ENCODE assay signal across 14 cellular contexts in the genomic region with DNA sequence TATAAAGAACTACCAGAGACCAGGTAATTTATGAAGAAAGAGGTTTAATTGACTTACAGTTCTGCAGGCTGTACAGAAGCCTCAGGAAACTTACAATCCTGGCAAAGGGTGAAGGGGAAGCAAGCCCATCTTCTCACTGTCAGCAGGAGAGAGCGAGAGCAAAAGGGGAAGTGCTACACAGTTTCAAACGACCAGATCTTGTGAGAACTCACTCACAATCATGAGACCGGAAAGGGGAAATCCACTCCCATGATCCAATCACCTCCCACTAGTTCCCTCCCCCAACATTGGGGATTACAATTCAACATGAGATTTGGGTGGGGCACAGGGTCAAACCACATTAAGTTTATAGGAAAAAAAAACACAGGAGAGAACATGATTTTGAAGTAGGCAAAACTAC.
A peak's percentile ranks its signal among the peaks of the same experiment; 100 is the strongest.
DNase-seq lines count a peak whose midpoint lies in the region; ATAC-seq and TF ChIP-seq lines count a peak whose summit lies in the region.
"Had no signal": no experiment of that assay in that cellular context is flagged by ENCODE, and none has a peak within 500 bp of the region (broad histone marks: within the 10 kb centered on the region; RNA-seq: fewer than 3 reads in every experiment).

No MANE protein-coding gene starts in this region.

- H3K9me3 Mint-ChIP-seq in activated B cell treated with CpG ODN at 0.5 μM for 24 hours, result peaks cover 3% of the 10 kb centered on the region

- DNase-seq in GDM1 (lab: John Stamatoyannopoulos, UW) (peak; percentile 50), activated B cell treated with CpG ODN at 0.5 μM for 24 hours (no peak), NCI-H82 treated with DMSO at 0.1 percent for 48 hours (lab: John Stamatoyannopoulos, UW; ENCODE audit: unreplicated experiment) (no peak), NCI-H524 (lab: John Stamatoyannopoulos, UW) (no peak), brain microvascular endothelial cell (no peak), left lung (no peak)
- DNase-seq: activated T-cell treated with anti-CD3 and anti-CD28 coated beads, Interleukin-2, amount 50 U/mL, for 24 hours; gastrocnemius medialis; retina; T-helper 1 cell had no signal

- POLR2A ChIA-PET in activated B cell treated with CpG ODN at 0.5 μM for 24 hours (lab: Charles Lee), result no interaction called here

- TF ChIP-seq CTCF in activated B cell treated with CpG ODN at 0.5 μM for 24 hours (IDR thresholded peaks at IDR 0.05) (no peak), brain microvascular endothelial cell (IDR thresholded peaks at IDR 0.05; ENCODE audit: low read depth, low read length, missing control alignments) (no peak), left lung (IDR thresholded peaks at IDR 0.05) (no peak)

- intact Hi-C loops in activated B cell treated with CpG ODN at 0.5 μM for 24 hours (cut with micrococcal nuclease), result no loop called here
- intact Hi-C loops in left lung (cut with DNase I), result no loop called here

- H3K27ac ChIP-seq in brain microvascular endothelial cell, result no peak overlapping the region
- H3K27ac ChIP-seq in left lung, result no peak overlapping the region
- H3K27ac ChIP-seq: gastrocnemius medialis had no signal

- in situ Hi-C loops in brain microvascular endothelial cell (cut with HindIII; ENCODE audit: low pct_ligation_motif_present, low sequenced_read_pairs), result no loop called here

- H3K4me3 Mint-ChIP-seq in activated B cell treated with CpG ODN at 0.5 μM for 24 hours, result peak overlapping the region; percentile 71
- H3K4me3 Mint-ChIP-seq: activated T-cell treated with anti-CD3 and anti-CD28 coated beads, Interleukin-2, amount 50 U/mL, for 24 hours; central memory CD8-positive, alpha-beta T cell had no signal

- H3K36me3 ChIP-seq in brain microvascular endothelial cell (replicated peaks) (no peaks in the 10 kb centered on the region), left lung (no peaks in the 10 kb centered on the region)
- H3K36me3 ChIP-seq: gastrocnemius medialis had no signal

- peak overlapping the region; percentile 55 for H3K27ac Mint-ChIP-seq in activated B cell treated with CpG ODN at 0.5 μM for 24 hours
- H3K27ac Mint-ChIP-seq: activated T-cell treated with anti-CD3 and anti-CD28 coated beads, Interleukin-2, amount 50 U/mL, for 24 hours had no signal

- peaks cover 0 to 4% of the 10 kb centered on the region in 2 donors for H3K9me3 ChIP-seq in left lung
- H3K9me3 ChIP-seq: gastrocnemius medialis had no signal

- H3K27me3 ChIP-seq in brain microvascular endothelial cell (replicated peaks), result no peaks in the 10 kb centered on the region
- peaks cover 0 to 19% of the 10 kb centered on the region in 2 donors for H3K27me3 ChIP-seq in left lung
- H3K27me3 ChIP-seq: gastrocnemius medialis had no signal

- H3K36me3 Mint-ChIP-seq in activated B cell treated with CpG ODN at 0.5 μM for 24 hours (ENCODE audit: low read depth), result no peaks in the 10 kb centered on the region

- H3K4me3 ChIP-seq in brain microvascular endothelial cell (ENCODE audit: low read depth, low read length) (no peak overlapping the region), left lung (no peak overlapping the region)
- H3K4me3 ChIP-seq: gastrocnemius medialis, lung had no signal

- no peaks in the 10 kb centered on the region for H3K27me3 Mint-ChIP-seq in activated B cell treated with CpG ODN at 0.5 μM for 24 hours
- H3K27me3 Mint-ChIP-seq: activated T-cell treated with anti-CD3 and anti-CD28 coated beads, Interleukin-2, amount 50 U/mL, for 24 hours had no signal

- H3K4me1 ChIP-seq in left lung, result no peaks in the 10 kb centered on the region
- H3K4me1 ChIP-seq: gastrocnemius medialis had no signal

- H3K4me1 Mint-ChIP-seq in activated B cell treated with CpG ODN at 0.5 μM for 24 hours, result peaks cover 9% of the 10 kb centered on the region
- H3K4me1 Mint-ChIP-seq: central memory CD8-positive, alpha-beta T cell had no signal

- CTCF ChIA-PET in activated B cell treated with CpG ODN at 0.5 μM for 24 hours (lab: Charles Lee), result no interaction called here

- ATAC-seq in GM21367 (IDR thresholded peaks at IDR 0.05; ENCODE audit: unreplicated experiment) (peak; percentile 75), HG03460 (IDR thresholded peaks at IDR 0.05; ENCODE audit: unreplicated experiment) (peak; percentile 76), activated B cell treated with CpG ODN at 0.5 μM for 24 hours (ENCODE audit: low read depth) (peak; percentile 47), left lung (no peak)
- ATAC-seq: gastrocnemius medialis had no signal
